In genomic region chr16:82763371-82763770, GRCh38 we compare ENCODE assay signal across 1 cellular context.
A peak's percentile ranks its signal among the peaks of the same experiment; 100 is the strongest.
TF ChIP-seq lines count a peak whose summit lies in the region.

No MANE protein-coding gene starts in this region.

TF ChIP-seq in HepG2, 621 proteins besides CTCF, POLR2A, EP300 and RAD21:
- no peak for TF ChIP-seq ZNF18 (CRISPR knock-in tag; IDR thresholded peaks at IDR 0.05; ENCODE audit: insufficient replicate concordance)
- no peak for TF ChIP-seq ZNF766 (CRISPR knock-in tag; IDR thresholded peaks at IDR 0.05; ENCODE audit: borderline replicate concordance)
- TF ChIP-seq ZNF34 (CRISPR knock-in tag; IDR thresholded peaks at IDR 0.05; ENCODE audit: borderline replicate concordance) = no peak
- no peak for TF ChIP-seq TEF (CRISPR knock-in tag; IDR thresholded peaks at IDR 0.05)
- TF ChIP-seq NFE2 (CRISPR knock-in tag; IDR thresholded peaks at IDR 0.05) = no peak
- no peak for TF ChIP-seq U2AF1 (optimal IDR thresholded peaks at IDR 0.05; ENCODE audit: low read depth, low read length)
- TF ChIP-seq MAFF (IDR thresholded peaks at IDR 0.05; ENCODE audit: low read depth, low read length) = peak; percentile 52; the same call in 1 of the 2 replicates
- TF ChIP-seq MAFK (conservative IDR thresholded peaks at IDR 0.05 in 1 of 2, IDR thresholded peaks at IDR 0.05 in 1 of 2; ENCODE audit: low read length in 2 of 2) = peak; percentile 22 to 71; a peak in 2 of 4 replicates
- no peak for TF ChIP-seq ZNF615 (CRISPR knock-in tag; IDR thresholded peaks at IDR 0.05; ENCODE audit: borderline replicate concordance)
- TF ChIP-seq ZNF274 (CRISPR knock-in tag; IDR thresholded peaks at IDR 0.05) = no peak
- no peak for TF ChIP-seq ZBTB33 (CRISPR knock-in tag; IDR thresholded peaks at IDR 0.05)
- no peak for TF ChIP-seq KLF6 (CRISPR knock-in tag; IDR thresholded peaks at IDR 0.05)
- no peak for TF ChIP-seq ZNF703 (CRISPR knock-in tag; IDR thresholded peaks at IDR 0.05; ENCODE audit: borderline replicate concordance)
TF ChIP-seq in HepG2: peak in this region for 2.
